11 cellular contexts compared by ENCODE assay signal in the genomic region with DNA sequence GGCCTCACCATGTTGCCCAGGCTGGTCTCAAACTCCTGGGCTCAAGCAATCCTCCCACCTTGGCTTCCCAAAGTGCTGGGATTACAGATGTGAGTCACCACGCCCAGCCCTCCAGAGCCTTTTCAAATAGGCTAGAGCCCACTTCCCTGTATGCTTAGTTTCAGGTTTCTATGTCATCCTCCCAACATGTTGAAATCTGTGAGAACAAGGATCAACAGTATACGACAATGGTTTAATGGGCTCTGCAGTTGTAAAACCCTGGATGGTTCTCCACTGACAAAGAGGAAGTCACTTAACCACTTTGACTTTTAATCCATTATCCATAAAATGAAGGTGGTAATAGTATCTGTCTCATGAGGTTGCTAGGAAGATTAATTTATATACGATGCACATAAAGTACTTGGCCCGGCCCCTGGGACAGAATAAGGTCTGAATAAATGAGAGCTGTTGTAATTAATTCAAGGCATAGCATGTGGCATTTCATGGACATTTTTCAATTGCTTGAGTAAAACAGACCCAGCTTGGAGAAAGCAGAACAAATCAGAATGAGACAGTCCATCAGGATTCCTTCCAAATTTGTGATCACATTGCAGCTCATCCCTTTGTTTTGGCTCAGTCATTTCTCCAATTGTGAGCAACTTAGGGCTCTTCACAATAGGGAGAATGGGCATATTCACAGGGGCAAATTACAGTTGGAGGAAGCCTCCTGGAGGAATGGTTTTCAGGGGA.
DNase-seq lines count a peak whose midpoint lies in the region; ATAC-seq and TF ChIP-seq lines count a peak whose summit lies in the region.
"Had no signal": no experiment of that assay in that cellular context is flagged by ENCODE, and none has a peak within 500 bp of the region (broad histone marks: within the 10 kb centered on the region; RNA-seq: fewer than 3 reads in every experiment).

No MANE protein-coding gene starts in this region.

- no peak overlapping the region for H3K27ac Mint-ChIP-seq in activated T-helper 17 cell treated with anti-CD3 and anti-CD28 coated beads, Interleukin-2, amount 50 U/mL, for 72 hours
- H3K27ac Mint-ChIP-seq: memory B cell had no signal

- H3K36me3 Mint-ChIP-seq in activated T-helper 17 cell treated with anti-CD3 and anti-CD28 coated beads, Interleukin-2, amount 50 U/mL, for 72 hours (ENCODE audit: low read depth) = no peaks in the 10 kb centered on the region
- H3K36me3 Mint-ChIP-seq: memory B cell had no signal

- H3K4me1 ChIP-seq in gastrocnemius medialis (peaks cover 13 to 28% of the 10 kb centered on the region in 2 donors), sigmoid colon (peaks cover 0 to 8% (median 2%) of the 10 kb centered on the region in 4 donors)
- H3K4me1 ChIP-seq: right lobe of liver had no signal

- TF ChIP-seq CTCF in gastrocnemius medialis (IDR thresholded peaks at IDR 0.05 in 4 of 5, conservative IDR thresholded peaks at IDR 0.05 in 1 of 5) = no peak
- TF ChIP-seq CTCF in sigmoid colon (IDR thresholded peaks at IDR 0.05) = no peak

- no peaks in the 10 kb centered on the region for H3K9me3 Mint-ChIP-seq in activated T-helper 17 cell treated with anti-CD3 and anti-CD28 coated beads, Interleukin-2, amount 50 U/mL, for 72 hours

- H3K9me3 ChIP-seq in gastrocnemius medialis = no peaks in the 10 kb centered on the region
- H3K9me3 ChIP-seq in sigmoid colon = no peaks in the 10 kb centered on the region
- H3K9me3 ChIP-seq: right lobe of liver had no signal

- TF ChIP-seq EP300 in sigmoid colon (IDR thresholded peaks at IDR 0.05) = no peak

- H3K36me3 ChIP-seq in gastrocnemius medialis (no peaks in the 10 kb centered on the region), sigmoid colon (no peaks in the 10 kb centered on the region)
- H3K36me3 ChIP-seq: right lobe of liver had no signal

- H3K27me3 Mint-ChIP-seq in activated T-helper 17 cell treated with anti-CD3 and anti-CD28 coated beads, Interleukin-2, amount 50 U/mL, for 72 hours = peaks cover 7% of the 10 kb centered on the region

- in situ Hi-C loops in gastrocnemius medialis (cut with MboI; ENCODE audit: low sequenced_read_pairs in 4 of 4) = no loop called here

- H3K27ac ChIP-seq in gastrocnemius medialis (peak overlapping the region; percentile 12 to 84 (median 78)), sigmoid colon (peak overlapping the region in 1 of 4 donors; percentile 79)
- H3K27ac ChIP-seq: right lobe of liver had no signal

- peak; percentile 18 to 19 for ATAC-seq in gastrocnemius medialis
- ATAC-seq in activated T-helper 17 cell treated with anti-CD3 and anti-CD28 coated beads, Interleukin-2, amount 50 U/mL, for 72 hours (replicated peaks) = no peak
- ATAC-seq in GM19452 (IDR thresholded peaks at IDR 0.05; ENCODE audit: unreplicated experiment) = no peak

- WGBS in sigmoid colon, 2 donors = 17 to 62% methylated on average over 4 of the region's 4 CpGs

- H3K4me3 Mint-ChIP-seq in activated T-helper 17 cell treated with anti-CD3 and anti-CD28 coated beads, Interleukin-2, amount 50 U/mL, for 72 hours = no peak overlapping the region
- H3K4me3 Mint-ChIP-seq: memory B cell had no signal

- intact Hi-C loops in gastrocnemius medialis (cut with DNase I; ENCODE audit: low total_unique reads) (loop anchor here (2.0 kb wide), 1 partner anchor 21 kb away; no protein-coding TSS in a partner anchor), sigmoid colon (cut with DNase I) (no loop called here)

- no peak for TF ChIP-seq POLR2A in gastrocnemius medialis (IDR thresholded peaks at IDR 0.05)
- TF ChIP-seq POLR2A in sigmoid colon (IDR thresholded peaks at IDR 0.05) = no peak

- DNase-seq in LoVo (ENCODE audit: low spot score) (peak; percentile 12), NCI-H345 treated with DMSO at 0.1 percent for 48 hours (lab: John Stamatoyannopoulos, UW; ENCODE audit: unreplicated experiment) (peak; percentile 99), cerebellum (ENCODE audit: low spot score) (peak; percentile 4), gastrocnemius medialis (no peak), NCI-H226 (no peak), sigmoid colon (no peak)
- DNase-seq: activated T-cell treated with anti-CD3 and anti-CD28 coated beads for 4 hours, right lobe of liver had no signal

- H3K27me3 ChIP-seq in gastrocnemius medialis (no peaks in the 10 kb centered on the region), sigmoid colon (no peaks in the 10 kb centered on the region)
- H3K27me3 ChIP-seq: right lobe of liver had no signal

- no peak overlapping the region for H3K4me3 ChIP-seq in gastrocnemius medialis
- H3K4me3 ChIP-seq in sigmoid colon = no peak overlapping the region
- H3K4me3 ChIP-seq: right lobe of liver had no signal

- no peaks in the 10 kb centered on the region for H3K4me1 Mint-ChIP-seq in activated T-helper 17 cell treated with anti-CD3 and anti-CD28 coated beads, Interleukin-2, amount 50 U/mL, for 72 hours

Comparison
In these comparisons a context has a peak if more than half of its experiments do, and no peak if none do; other contexts are left out.
1. DNase-seq: peak in LoVo (single experiment), NCI-H345 treated with DMSO at 0.1 percent for 48 hours (single experiment) and cerebellum (single experiment); none in gastrocnemius medialis (0 of 2), NCI-H226 (single experiment) and sigmoid colon (single experiment).
2. ATAC-seq: peak in gastrocnemius medialis (2 of 2); none in activated T-helper 17 cell treated with anti-CD3 and anti-CD28 coated beads, Interleukin-2, amount 50 U/mL, for 72 hours (single experiment) and GM19452 (single experiment).